ENCODE assay signal across 15 cellular contexts in genomic region chr4:118936406-118936805, GRCh38.
"Had no signal": no experiment of that assay in that cellular context is flagged by ENCODE, and none has a peak within 500 bp of the region (broad histone marks: within the 10 kb centered on the region; RNA-seq: fewer than 3 reads in every experiment).

No MANE protein-coding gene starts in this region.

- H3K9ac ChIP-seq: parathyroid adenoma had no signal

- H3K9me3 ChIP-seq: left ventricle myocardium inferior, suprapubic skin, upper lobe of right lung had no signal

- H3K4me3 ChIP-seq: cardiac muscle cell, left ventricle myocardium inferior, suprapubic skin, upper lobe of right lung had no signal

- H3K27ac ChIP-seq: cardiac muscle cell, parathyroid adenoma, suprapubic skin, upper lobe of right lung had no signal

- H3K79me2 ChIP-seq: parathyroid adenoma had no signal

- H3K36me3 ChIP-seq: cardiac muscle cell, left ventricle myocardium inferior, suprapubic skin, upper lobe of right lung had no signal

- H3K27me3 ChIP-seq: cardiac muscle cell, suprapubic skin, upper lobe of right lung had no signal

- H2AFZ ChIP-seq: parathyroid adenoma had no signal

- DNase-seq: activated CD4-positive, alpha-beta memory T cell treated with anti-CD3 and anti-CD28 coated beads for 36 hours; activated CD4-positive, alpha-beta T cell treated with anti-CD3 and anti-CD28 coated beads for 36 hours; activated naive CD4-positive, alpha-beta T cell treated with anti-CD3 and anti-CD28 coated beads, Interleukin-2, amount 10 ng/mL, durations not matched to agents 7 days and 5 days; activated T-cell treated with anti-CD3 and anti-CD28 coated beads, Interleukin-2, amount 50 U/mL, for 24 hours; left ventricle myocardium inferior; mesenchymal stem cell; small intestine; stimulated activated CD4-positive, alpha-beta T cell treated with anti-CD3 and anti-CD28 coated beads, Interleukin-4, amount 100 ng/mL, for 4 hours; stimulated activated CD8-positive, alpha-beta memory T cell treated with anti-CD3 and anti-CD28 coated beads, Interleukin-4, amount 100 ng/mL, for 48 hours; stimulated activated naive CD4-positive, alpha-beta T cell treated with Interleukin-2 at 50 U/mL for 16 hours; T-helper 17 cell; upper lobe of right lung had no signal

- H3K4me1 ChIP-seq: parathyroid adenoma, suprapubic skin, upper lobe of right lung had no signal

- ATAC-seq: activated CD4-positive, alpha-beta T cell treated with anti-CD3 and anti-CD28 coated beads for 36 hours; T-helper 17 cell; upper lobe of right lung had no signal
